ENCODE assay signal across 8 cellular contexts in the genomic region with DNA sequence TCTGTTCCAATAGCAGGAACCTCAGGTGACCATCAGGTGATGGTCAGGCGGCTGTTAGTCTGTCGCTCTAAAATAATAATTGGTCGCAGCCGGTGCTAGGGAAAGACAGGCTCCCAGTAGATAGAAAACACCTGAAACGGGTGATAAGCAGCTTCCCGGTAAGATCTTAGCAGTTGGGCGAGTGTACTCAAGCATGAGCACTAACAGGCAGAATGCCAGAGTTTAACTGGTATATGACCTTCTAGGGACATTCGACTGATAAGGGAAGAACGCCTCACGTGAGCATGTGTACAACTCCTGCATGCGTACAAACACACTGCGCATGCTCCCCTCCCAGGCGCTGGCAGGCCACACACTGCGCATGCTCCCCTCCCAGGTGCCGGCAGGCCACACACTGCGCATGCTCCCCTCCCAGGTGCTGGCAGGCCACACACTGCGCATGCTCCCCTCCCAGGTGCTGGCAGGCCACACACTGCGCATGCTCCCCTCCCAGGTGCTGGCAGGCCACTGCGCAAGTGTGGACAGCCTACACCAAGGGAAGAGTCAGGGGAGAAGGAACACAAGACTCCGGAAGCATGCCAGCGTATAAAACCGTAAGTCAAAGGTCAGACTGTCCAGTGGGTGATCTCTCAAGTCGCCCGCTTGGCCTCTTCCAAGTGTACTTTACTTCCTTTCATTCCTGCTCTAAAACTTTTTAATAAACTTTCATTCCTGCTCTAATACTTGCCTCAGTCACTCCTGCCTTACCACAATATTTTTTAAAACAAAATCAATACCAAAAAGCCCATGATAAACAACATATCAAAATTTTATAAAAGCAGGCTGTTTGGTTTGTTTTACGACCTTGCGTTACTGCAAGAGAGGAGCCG. TPM values are rescaled to one million over a fixed set of nuclear protein-coding genes. Genes with fewer than 3 reads are reported as not detected.
DNase-seq lines count a peak whose midpoint lies in the region; ATAC-seq and TF ChIP-seq lines count a peak whose summit lies in the region.

No MANE protein-coding gene starts in this region.

- no peak for TF ChIP-seq CTCF in coronary artery (IDR thresholded peaks at IDR 0.05)
- no peak for TF ChIP-seq CTCF in lung (IDR thresholded peaks at IDR 0.05; ENCODE audit: control extremely low read depth, extremely low read depth)
- TF ChIP-seq CTCF in thoracic aorta (IDR thresholded peaks at IDR 0.05), result no peak

- H3K4me3 Mint-ChIP-seq in activated CD4-positive, alpha-beta T cell treated with anti-CD3 and anti-CD28 coated beads for 36 hours, result peak overlapping the region; percentile 41

- H3K27me3 ChIP-seq in lung (ENCODE audit: control insufficient read depth, insufficient read depth), result no peaks in the 10 kb centered on the region
- no peaks in the 10 kb centered on the region for H3K27me3 ChIP-seq in thoracic aorta (replicated peaks; ENCODE audit: insufficient read depth)

- intact Hi-C loops in activated CD4-positive, alpha-beta T cell treated with anti-CD3 and anti-CD28 coated beads for 36 hours (cut with DNase I, micrococcal nuclease), result no loop called here

- H3K36me3 ChIP-seq in lung (ENCODE audit: control insufficient read depth in 2 of 2, insufficient read depth in 2 of 2, low read length in 2 of 2) (no peaks in the 10 kb centered on the region), thoracic aorta (no peaks in the 10 kb centered on the region)

- no peaks in the 10 kb centered on the region for H3K27me3 Mint-ChIP-seq in activated CD4-positive, alpha-beta T cell treated with anti-CD3 and anti-CD28 coated beads for 36 hours

- ATAC-seq in activated CD4-positive, alpha-beta T cell treated with anti-CD3 and anti-CD28 coated beads for 36 hours, result peak; percentile 36
- peak; percentile 74 for ATAC-seq in lung (ENCODE audit: insufficient read depth, low FRiP score)
- ATAC-seq in thoracic aorta (ENCODE audit: insufficient number of reproducible peaks, low FRiP score, low read depth), result peak; percentile 57
- no peak for ATAC-seq in GM21423 (IDR thresholded peaks at IDR 0.05; ENCODE audit: unreplicated experiment)

- H3K4me3 ChIP-seq in coronary artery (peak overlapping the region; percentile 46), lung (no peak overlapping the region), thoracic aorta (peak overlapping the region; percentile 74)

- H3K27ac ChIP-seq in coronary artery (peak overlapping the region in 1 of 2 donors; percentile 22), lung (ENCODE audit: low read depth in 1 of 2, low read length in 1 of 2) (no peak overlapping the region), thoracic aorta (peak overlapping the region in 1 of 2 donors; percentile 56)

- 52 to 67% methylated on average over 26 to 27 of the region's 27 CpGs for WGBS in lung, 2 donors

- H3K9me3 ChIP-seq in lung (ENCODE audit: control insufficient read depth in 2 of 2, insufficient read depth in 1 of 2, low read length in 1 of 2), result no peaks in the 10 kb centered on the region
- H3K9me3 ChIP-seq in thoracic aorta, result no peaks in the 10 kb centered on the region

- H3K4me1 ChIP-seq in lung (ENCODE audit: control insufficient read depth in 2 of 2, insufficient read depth in 2 of 2, low read length in 2 of 2), result no peaks in the 10 kb centered on the region
- peaks cover 3 to 9% of the 10 kb centered on the region in 2 donors for H3K4me1 ChIP-seq in thoracic aorta (ENCODE audit: control insufficient read depth in 1 of 2, low read depth in 2 of 2)

- CTCF ChIA-PET in activated CD4-positive, alpha-beta T cell treated with anti-CD3 and anti-CD28 coated beads for 36 hours (lab: Charles Lee), result no interaction called here

- no peak overlapping the region for H3K27ac Mint-ChIP-seq in activated CD4-positive, alpha-beta T cell treated with anti-CD3 and anti-CD28 coated beads for 36 hours

- peak; percentile 59 for DNase-seq in activated CD4-positive, alpha-beta T cell treated with anti-CD3 and anti-CD28 coated beads for 36 hours
- no peak for DNase-seq in activated CD4-positive, alpha-beta T cell treated with anti-CD3 and anti-CD28 coated beads for 48 hours
- DNase-seq in SHP77 treated with DMSO at 0.1 percent for 48 hours (lab: John Stamatoyannopoulos, UW), result peak; percentile 12
- peak; percentile 78 for DNase-seq in coronary artery (ENCODE audit: low spot score)
- peak; percentile 90 for DNase-seq in lung (ENCODE audit: low spot score)
- DNase-seq in thoracic aorta (ENCODE audit: low spot score), result no peak
- DNase-seq in NCI-H2171 treated with DMSO at 0.1 percent for 48 hours (lab: John Stamatoyannopoulos, UW), result no peak

- H3K4me1 Mint-ChIP-seq in activated CD4-positive, alpha-beta T cell treated with anti-CD3 and anti-CD28 coated beads for 36 hours, result no peaks in the 10 kb centered on the region

- POLR2A ChIA-PET in activated CD4-positive, alpha-beta T cell treated with anti-CD3 and anti-CD28 coated beads for 36 hours (lab: Charles Lee), result no interaction called here

- H3K36me3 Mint-ChIP-seq in activated CD4-positive, alpha-beta T cell treated with anti-CD3 and anti-CD28 coated beads for 36 hours (ENCODE audit: low read depth), result no peaks in the 10 kb centered on the region

- H3K9me3 Mint-ChIP-seq in activated CD4-positive, alpha-beta T cell treated with anti-CD3 and anti-CD28 coated beads for 36 hours (ENCODE audit: low read depth), result no peaks in the 10 kb centered on the region

RNA-seq across cellular contexts. Expression of gene GPRC5D, which starts 24.5 kb away (rescaled TPM):
- not detected for total RNA-seq in activated CD4-positive, alpha-beta T cell treated with anti-CD3 and anti-CD28 coated beads for 36 hours
- total RNA-seq in lung (not detected), thoracic aorta (not detected)
- under 1 TPM; 0.14 to 0.30 TPM for polyA plus RNA-seq in lung

RNA-seq across cellular contexts. Expression of gene GPRC5A, which starts 36.1 kb away (rescaled TPM):
- under 1 TPM; 0.14 to 0.35 TPM for total RNA-seq in activated CD4-positive, alpha-beta T cell treated with anti-CD3 and anti-CD28 coated beads for 36 hours
- total RNA-seq in lung (100 to 1,000 TPM; 212 to 418 TPM), thoracic aorta (100 to 1,000 TPM in 1 of 2 donors, 10 to 100 TPM in 1; 42.8 to 123 TPM)
- polyA plus RNA-seq in lung, result 100 to 1,000 TPM; 117 to 131 TPM

Comparison
In these comparisons a context has a peak if more than half of its experiments do, and no peak if none do; other contexts are left out.
1. DNase-seq: peak in activated CD4-positive, alpha-beta T cell treated with anti-CD3 and anti-CD28 coated beads for 36 hours (single experiment), SHP77 treated with DMSO at 0.1 percent for 48 hours (single experiment), coronary artery (single experiment) and lung (single experiment); none in activated CD4-positive, alpha-beta T cell treated with anti-CD3 and anti-CD28 coated beads for 48 hours (single experiment), thoracic aorta (single experiment) and NCI-H2171 treated with DMSO at 0.1 percent for 48 hours (single experiment).
2. RNA of gene GPRC5A, which starts 36.1 kb away (total RNA-seq): 212 to 418 TPM in lung and 42.8 to 123 TPM in thoracic aorta; 0.14 to 0.35 TPM in activated CD4-positive, alpha-beta T cell treated with anti-CD3 and anti-CD28 coated beads for 36 hours; every median in the first group is over 10 times any median in the second.